In the genomic region with DNA sequence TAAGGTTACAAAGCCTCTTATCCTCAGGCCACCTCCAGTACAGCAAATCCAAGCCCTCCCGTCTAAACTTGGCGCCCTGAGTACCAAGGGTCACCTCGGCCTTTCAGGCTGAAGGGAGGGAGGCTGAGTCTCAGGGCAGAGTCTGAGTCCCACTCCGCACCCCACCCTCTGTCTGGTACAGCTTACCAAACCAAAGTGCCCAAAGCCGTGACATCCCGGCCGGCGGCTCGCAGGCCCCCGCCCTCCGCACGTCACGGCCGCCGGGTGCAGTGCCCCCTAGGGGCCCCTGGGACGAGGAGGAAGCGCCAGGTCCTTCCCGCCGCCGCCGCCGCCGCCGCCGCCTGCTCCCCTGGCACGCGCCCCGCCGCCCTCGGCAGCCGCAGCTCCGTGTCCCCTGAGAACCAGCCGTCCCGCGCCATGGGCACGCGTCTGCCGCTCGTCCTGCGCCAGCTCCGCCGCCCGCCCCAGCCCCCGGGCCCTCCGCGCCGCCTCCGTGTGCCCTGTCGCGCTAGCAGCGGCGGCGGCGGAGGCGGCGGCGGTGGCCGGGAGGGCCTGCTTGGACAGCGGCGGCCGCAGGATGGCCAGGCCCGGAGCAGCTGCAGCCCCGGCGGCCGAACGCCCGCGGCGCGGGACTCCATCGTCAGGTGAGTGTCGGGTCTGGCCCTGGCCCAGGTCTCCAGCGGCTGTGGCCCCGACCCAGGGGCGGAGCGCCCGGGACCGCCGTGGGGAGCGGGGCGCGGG, we compare ENCODE assay signal across 8 cellular contexts. TPM values are rescaled to one million over a fixed set of nuclear protein-coding genes. Genes with fewer than 3 reads are reported as not detected.
A peak's percentile ranks its signal among the peaks of the same experiment; 100 is the strongest.
DNase-seq lines count a peak whose midpoint lies in the region; ATAC-seq and TF ChIP-seq lines count a peak whose summit lies in the region.

A gene (plus strand): TSS at position 297 of the 741 bp plus-strand sequence. CDS start 121 bp downstream, at position 418.

- H3K9me3 ChIP-seq in DOHH2 (ENCODE audit: control insufficient read depth, insufficient read depth, low read length) (no peaks in the 10 kb centered on the region), SK-N-MC (ENCODE audit: low read depth, low read length) (no peaks in the 10 kb centered on the region), osteoblast (ENCODE audit: low read depth, low read length) (no peaks in the 10 kb centered on the region), thoracic aorta (no peaks in the 10 kb centered on the region)

- peaks cover 11% of the 10 kb centered on the region; the same call in 1 of the 2 replicates for H4K20me1 ChIP-seq in DOHH2 (ENCODE audit: control insufficient read depth, insufficient read depth, low read depth, low read length)
- no peaks in the 10 kb centered on the region for H4K20me1 ChIP-seq in osteoblast (ENCODE audit: insufficient read depth, low read length)

- TF ChIP-seq CTCF in DOHH2 (IDR thresholded peaks at IDR 0.05; ENCODE audit: low read depth, low read length, poor library complexity, severe bottlenecking) (peak; percentile 59), osteoblast (IDR thresholded peaks at IDR 0.05; ENCODE audit: extremely low read depth, low read depth, low read length) (no peak), thoracic aorta (IDR thresholded peaks at IDR 0.05) (no peak)

- peak within 1 kb of the TSS; percentile 80 for H3K4me2 ChIP-seq in DOHH2 (ENCODE audit: low read length)
- H3K4me2 ChIP-seq in osteoblast (ENCODE audit: insufficient read depth, low read length), result peak within 1 kb of the TSS; percentile 89

- H3K27me3 ChIP-seq in DOHH2 (ENCODE audit: control insufficient read depth, low read length) (no peaks in the 10 kb centered on the region), osteoblast (ENCODE audit: insufficient read depth, low read length) (no peaks in the 10 kb centered on the region), thoracic aorta (replicated peaks; ENCODE audit: insufficient read depth) (no peaks in the 10 kb centered on the region)

- H3K36me3 ChIP-seq in DOHH2 (ENCODE audit: control insufficient read depth, low read length), result peaks cover 22% of the 10 kb centered on the region
- H3K36me3 ChIP-seq in SK-N-MC (ENCODE audit: insufficient read depth, low read length), result no peaks in the 10 kb centered on the region
- no peaks in the 10 kb centered on the region for H3K36me3 ChIP-seq in osteoblast (ENCODE audit: insufficient read depth, low read length)
- no peaks in the 10 kb centered on the region for H3K36me3 ChIP-seq in thoracic aorta

- H3F3A ChIP-seq in DOHH2 (ENCODE audit: control insufficient read depth, insufficient read depth), result 0 out of 2 replicates have a peak, but pooled peaks cover 3% of the 10 kb centered on the region

- peak within 1 kb of the TSS; percentile 89 for H3K9ac ChIP-seq in SK-N-MC (ENCODE audit: insufficient read length)

- H3K27ac ChIP-seq in DOHH2 (ENCODE audit: low read depth, low read length) (peak within 1 kb of the TSS; percentile 63), SK-N-MC (peak within 1 kb of the TSS; percentile 69), osteoblast (ENCODE audit: low read depth, low read length) (peak within 1 kb of the TSS; percentile 93), thoracic aorta (peak within 1 kb of the TSS; percentile 97)

- no peaks in the 10 kb centered on the region for H3K9me2 ChIP-seq in DOHH2 (replicated peaks; ENCODE audit: control insufficient read depth, low read length)

- DNase-seq in HuH-7 (ENCODE audit: low spot score) (peak; percentile 93), SK-N-MC (ENCODE audit: low read depth, low spot score) (no peak), glomerular endothelial cell (ENCODE audit: extremely low read depth, low read depth, low spot score) (no peak), osteoblast (ENCODE audit: insufficient read length, low spot score, missing footprints) (peak; percentile 98), thoracic aorta (ENCODE audit: low spot score) (peak; percentile 68)
- peak; percentile 81 for DNase-seq in activated naive CD4-positive, alpha-beta T cell treated with anti-CD3 and anti-CD28 coated beads, Interleukin-2, amount 50 U/mL, for 16 hours

- H3K4me3 ChIP-seq in DOHH2 (ENCODE audit: low read length), result peak within 1 kb of the TSS; percentile 76
- peak within 1 kb of the TSS; percentile 82 for H3K4me3 ChIP-seq in SK-N-MC
- peak within 1 kb of the TSS; percentile 91 for H3K4me3 ChIP-seq in osteoblast (ENCODE audit: insufficient read depth, low read length)
- H3K4me3 ChIP-seq in thoracic aorta, result peak within 1 kb of the TSS; percentile 98

- ATAC-seq in GM21515 (IDR thresholded peaks at IDR 0.05; ENCODE audit: unreplicated experiment), result peak; percentile 78
- peak; percentile 54 for ATAC-seq in thoracic aorta (ENCODE audit: insufficient number of reproducible peaks, low FRiP score, low read depth)

- H3K4me1 ChIP-seq in DOHH2 (ENCODE audit: control insufficient read depth, low read length) (peaks cover 22% of the 10 kb centered on the region), osteoblast (ENCODE audit: insufficient read depth, low read length) (peaks cover 15% of the 10 kb centered on the region), thoracic aorta (ENCODE audit: control insufficient read depth in 1 of 2, low read depth in 2 of 2) (peaks cover 0 to 19% of the 10 kb centered on the region in 2 donors)

- peaks cover 48% of the 10 kb centered on the region for H3K79me2 ChIP-seq in DOHH2 (ENCODE audit: control insufficient read depth, low read length)
- peaks cover 42% of the 10 kb centered on the region for H3K79me2 ChIP-seq in osteoblast (ENCODE audit: insufficient read depth, low read length)

- H2AFZ ChIP-seq in osteoblast (ENCODE audit: low read length), result peak within 1 kb of the TSS; percentile 9

RNA-seq across cellular contexts. Expression of the gene that starts here (rescaled TPM):
- total RNA-seq in glomerular endothelial cell (31.7 and 40.5 TPM in 2 replicates), osteoblast (56.8 and 58.0 TPM in 2 replicates), thoracic aorta (10 to 100 TPM; 52.8 to 77.3 TPM)

Comparison
In these comparisons a context has a peak if more than half of its experiments do, and no peak if none do; other contexts are left out.
1. DNase-seq: peak in HuH-7 (single experiment), activated naive CD4-positive, alpha-beta T cell treated with anti-CD3 and anti-CD28 coated beads, Interleukin-2, amount 50 U/mL, for 16 hours (single experiment), osteoblast (single experiment) and thoracic aorta (single experiment); none in SK-N-MC (single experiment) and glomerular endothelial cell (single experiment).
2. Peak in every context shown above with its lines, with median percentiles within 50 percentile points of each other: H3K27ac ChIP-seq and H3K4me3 ChIP-seq.